Comparison of ENCODE assay signal across 21 cellular contexts in the genomic region with DNA sequence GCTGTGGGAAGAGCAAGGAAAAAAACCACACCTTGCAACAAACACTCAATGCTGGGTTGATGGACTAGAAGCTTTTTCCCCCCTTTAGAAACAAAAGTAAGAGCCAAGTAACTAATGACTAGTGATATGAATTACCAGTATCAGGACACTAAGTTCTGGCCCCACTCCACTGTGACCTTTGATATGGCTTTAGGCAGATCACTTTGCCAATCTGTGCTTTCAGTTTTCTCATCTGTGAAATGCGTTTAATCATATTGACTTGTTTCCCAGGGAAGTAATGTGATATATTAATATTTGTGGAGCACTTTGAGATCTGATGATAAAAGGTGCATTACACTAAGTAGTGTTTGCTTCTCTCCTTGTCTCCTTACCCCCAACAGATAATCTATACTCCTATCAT.
DNase-seq lines count a peak whose midpoint lies in the region; ATAC-seq lines count a peak whose summit lies in the region.
"Had no signal": no experiment of that assay in that cellular context is flagged by ENCODE, and none has a peak within 500 bp of the region (broad histone marks: within the 10 kb centered on the region; RNA-seq: fewer than 3 reads in every experiment).

No MANE protein-coding gene starts in this region.

- H3K36me3 Mint-ChIP-seq in T-helper 1 cell treated with Interleukin-12 subunit alpha and Interleukin-12 subunit beta and Interleukin-4 antibody, amounts not matched to agents 30 μg/mL and 1 μg/mL, for 36 hours (ENCODE audit: low read depth) = peaks cover 2% of the 10 kb centered on the region
- H3K36me3 Mint-ChIP-seq in CD4-positive, CD25-positive, alpha-beta regulatory T cell = no peaks in the 10 kb centered on the region
- H3K36me3 Mint-ChIP-seq in T-helper 17 cell (ENCODE audit: low read depth) = peaks cover 2% of the 10 kb centered on the region

- H3K4me3 ChIP-seq in CD4-positive, CD25-positive, alpha-beta regulatory T cell (ENCODE audit: low read depth, low read length) = no peak overlapping the region
- peak overlapping the region; percentile 5 for H3K4me3 ChIP-seq in effector memory CD4-positive, alpha-beta T cell (ENCODE audit: insufficient read depth, low read depth, low read length, poor library complexity, severe bottlenecking)
- H3K4me3 ChIP-seq: A549, HAP-1, lung, vagina had no signal

- no peaks in the 10 kb centered on the region for H3K27me3 Mint-ChIP-seq in T-helper 1 cell treated with Interleukin-12 subunit alpha and Interleukin-12 subunit beta and Interleukin-4 antibody, amounts not matched to agents 30 μg/mL and 1 μg/mL, for 36 hours (ENCODE audit: low read depth)
- H3K27me3 Mint-ChIP-seq in CD4-positive, CD25-positive, alpha-beta regulatory T cell = peaks cover 2% of the 10 kb centered on the region
- H3K27me3 Mint-ChIP-seq in T-helper 17 cell = no peaks in the 10 kb centered on the region

- DNase-seq in T-helper 1 cell = no peak
- no peak for DNase-seq in CD4-positive, CD25-positive, alpha-beta regulatory T cell
- DNase-seq in T-helper 17 cell = no peak
- no peak for DNase-seq in effector memory CD4-positive, alpha-beta T cell
- DNase-seq in A172 (ENCODE audit: low spot score) = no peak
- DNase-seq in posterior vena cava (ENCODE audit: low spot score) = no peak
- DNase-seq: activated effector memory CD4-positive, alpha-beta T cell treated with anti-CD3 and anti-CD28 coated beads, Interleukin-2, amount 50 U/mL, for 16 hours; cerebellar nuclear complex; erythroblast; foreskin keratinocyte; KG1; kidney; NCI-H2029 treated with DMSO at 0.1 percent for 48 hours; retina; spleen had no signal

- H3K4me1 Mint-ChIP-seq in T-helper 1 cell treated with Interleukin-12 subunit alpha and Interleukin-12 subunit beta and Interleukin-4 antibody, amounts not matched to agents 30 μg/mL and 1 μg/mL, for 36 hours (ENCODE audit: low read depth) = peaks cover 65% of the 10 kb centered on the region
- peaks cover 11 to 55% (median 34%) of the 10 kb centered on the region in 4 donors for H3K4me1 Mint-ChIP-seq in CD4-positive, CD25-positive, alpha-beta regulatory T cell
- peaks cover 45% of the 10 kb centered on the region for H3K4me1 Mint-ChIP-seq in T-helper 17 cell

- intact Hi-C loops in posterior vena cava (cut with DNase I) = no loop called here

- no peaks in the 10 kb centered on the region for H3K9me3 ChIP-seq in CD4-positive, CD25-positive, alpha-beta regulatory T cell (ENCODE audit: control insufficient read depth in 2 of 2, low read length in 2 of 2)
- no peaks in the 10 kb centered on the region for H3K9me3 ChIP-seq in T-helper 17 cell (ENCODE audit: control insufficient read depth, low read length, poor library complexity, severe bottlenecking)
- H3K9me3 ChIP-seq in effector memory CD4-positive, alpha-beta T cell (ENCODE audit: control insufficient read depth, low read length) = no peaks in the 10 kb centered on the region
- H3K9me3 ChIP-seq: A549, HAP-1, spleen, vagina had no signal

- no peak overlapping the region for H3K27ac ChIP-seq in CD4-positive, CD25-positive, alpha-beta regulatory T cell (ENCODE audit: insufficient read depth, low read length, poor library complexity, severe bottlenecking)
- H3K27ac ChIP-seq in effector memory CD4-positive, alpha-beta T cell (ENCODE audit: insufficient read depth, low read length, poor library complexity, severe bottlenecking) = no peak overlapping the region
- H3K27ac ChIP-seq: A549, foreskin keratinocyte, vagina had no signal

- H3K27ac Mint-ChIP-seq in T-helper 1 cell treated with Interleukin-12 subunit alpha and Interleukin-12 subunit beta and Interleukin-4 antibody, amounts not matched to agents 30 μg/mL and 1 μg/mL, for 36 hours = peak overlapping the region; percentile 83
- peak overlapping the region; percentile 1 to 60 (median 59) for H3K27ac Mint-ChIP-seq in CD4-positive, CD25-positive, alpha-beta regulatory T cell
- peak overlapping the region; percentile 99 for H3K27ac Mint-ChIP-seq in T-helper 17 cell

- no peaks in the 10 kb centered on the region for H3K9me3 Mint-ChIP-seq in T-helper 1 cell treated with Interleukin-12 subunit alpha and Interleukin-12 subunit beta and Interleukin-4 antibody, amounts not matched to agents 30 μg/mL and 1 μg/mL, for 36 hours
- H3K9me3 Mint-ChIP-seq in CD4-positive, CD25-positive, alpha-beta regulatory T cell = no peaks in the 10 kb centered on the region

- H3K4me3 Mint-ChIP-seq in T-helper 1 cell treated with Interleukin-12 subunit alpha and Interleukin-12 subunit beta and Interleukin-4 antibody, amounts not matched to agents 30 μg/mL and 1 μg/mL, for 36 hours = peak overlapping the region; percentile 37
- H3K4me3 Mint-ChIP-seq in CD4-positive, CD25-positive, alpha-beta regulatory T cell = no peak overlapping the region
- peak overlapping the region; percentile 64 for H3K4me3 Mint-ChIP-seq in T-helper 17 cell

- H3K27me3 ChIP-seq in CD4-positive, CD25-positive, alpha-beta regulatory T cell (ENCODE audit: control insufficient read depth, insufficient read depth, low read length) = no peaks in the 10 kb centered on the region
- H3K27me3 ChIP-seq in effector memory CD4-positive, alpha-beta T cell (replicated peaks; ENCODE audit: control insufficient read depth, insufficient read depth, low read length, poor library complexity, severe bottlenecking) = no peaks in the 10 kb centered on the region
- H3K27me3 ChIP-seq: foreskin keratinocyte, spleen, vagina had no signal

- no peaks in the 10 kb centered on the region for H3K36me3 ChIP-seq in CD4-positive, CD25-positive, alpha-beta regulatory T cell (ENCODE audit: control insufficient read depth, insufficient read depth, low read length)
- H3K36me3 ChIP-seq in effector memory CD4-positive, alpha-beta T cell (ENCODE audit: control insufficient read depth, insufficient read depth, low read length) = no peaks in the 10 kb centered on the region
- H3K36me3 ChIP-seq: HAP-1, spleen, vagina had no signal

- peaks cover 31% of the 10 kb centered on the region for H3K4me1 ChIP-seq in CD4-positive, CD25-positive, alpha-beta regulatory T cell (ENCODE audit: control insufficient read depth, insufficient read depth, low read length, poor library complexity, severe bottlenecking)
- peaks cover 49% of the 10 kb centered on the region for H3K4me1 ChIP-seq in effector memory CD4-positive, alpha-beta T cell (ENCODE audit: control insufficient read depth, insufficient read depth, low read length, poor library complexity, severe bottlenecking)
- H3K4me1 ChIP-seq: A549, foreskin keratinocyte, vagina had no signal

- no peak for ATAC-seq in CD4-positive, CD25-positive, alpha-beta regulatory T cell (ENCODE audit: low read depth in 2 of 2)
- ATAC-seq in T-helper 17 cell (no peak), HG03175 (IDR thresholded peaks at IDR 0.05; ENCODE audit: unreplicated experiment) (no peak)
- ATAC-seq: A549, foreskin keratinocyte had no signal

Comparison
In these comparisons a context has a peak if more than half of its experiments do, and no peak if none do; other contexts are left out.
1. H3K4me3 Mint-ChIP-seq: peak in T-helper 1 cell treated with Interleukin-12 subunit alpha and Interleukin-12 subunit beta and Interleukin-4 antibody, amounts not matched to agents 30 μg/mL and 1 μg/mL, for 36 hours (single experiment) and T-helper 17 cell (single experiment); none in CD4-positive, CD25-positive, alpha-beta regulatory T cell (0 of 4).
2. Peak in every context shown above with its lines, with median percentiles within 50 percentile points of each other: H3K27ac Mint-ChIP-seq.